27 cellular contexts compared by ENCODE assay signal in genomic region chr1:43473463-43473862, GRCh38. TPM values are rescaled to one million over a fixed set of nuclear protein-coding genes. Genes with fewer than 3 reads are reported as not detected.
DNase-seq lines count a peak whose midpoint lies in the region; ATAC-seq and FAIRE-seq lines count a peak whose summit lies in the region.
"Had no signal": no experiment of that assay in that cellular context is flagged by ENCODE, and none has a peak within 500 bp of the region (broad histone marks: within the 10 kb centered on the region; RNA-seq: fewer than 3 reads in every experiment).

No MANE protein-coding gene starts in this region.

- H3K27ac ChIP-seq in SJCRH30, result peak overlapping the region; percentile 94
- H3K27ac ChIP-seq: BLaER1, neutrophil, upper lobe of left lung had no signal

- H3K9me3 ChIP-seq in SJCRH30 (replicated peaks), result no peaks in the 10 kb centered on the region
- H3K9me3 ChIP-seq: ascending aorta, BLaER1, MG63, neutrophil, upper lobe of left lung had no signal

- FAIRE-seq in urothelium cell line (lab: Jason Lieb, UNC), result peak; percentile 37
- FAIRE-seq: A204.1, GM12892, K562 had no signal

- peak; percentile 67 for ATAC-seq in activated CD8-positive, alpha-beta memory T cell treated with anti-CD3 and anti-CD28 coated beads, Interleukin-2, amount 10 ng/mL, durations not matched to agents 7 days and 5 days
- no peak for ATAC-seq in HG02610 (IDR thresholded peaks at IDR 0.05; ENCODE audit: unreplicated experiment)
- ATAC-seq: K562, Right ventricle myocardium inferior had no signal

- peaks cover 9% of the 10 kb centered on the region for H3K4me1 Mint-ChIP-seq in activated CD8-positive, alpha-beta memory T cell treated with anti-CD3 and anti-CD28 coated beads, Interleukin-2, amount 10 ng/mL, durations not matched to agents 7 days and 5 days
- no peaks in the 10 kb centered on the region for H3K4me1 Mint-ChIP-seq in activated T-cell treated with anti-CD3 and anti-CD28 coated beads, Interleukin-2, amount 50 U/mL, for 24 hours (ENCODE audit: low read depth)

- H3K4me1 ChIP-seq in SJCRH30, result peaks cover 50% of the 10 kb centered on the region
- H3K4me1 ChIP-seq: ascending aorta, BLaER1, HAP-1 had no signal

- peak overlapping the region; percentile 4; the same call in 1 of the 2 replicates for H3K4me3 ChIP-seq in SJCRH30
- H3K4me3 ChIP-seq: ascending aorta, BLaER1, HAP-1, K562, MG63, skin epidermis, upper lobe of left lung had no signal

- H3K27me3 ChIP-seq in SJCRH30, result no peaks in the 10 kb centered on the region
- H3K27me3 ChIP-seq: ascending aorta, BLaER1, MG63, neutrophil, upper lobe of left lung had no signal

- H3K36me3 ChIP-seq in SJCRH30, result no peaks in the 10 kb centered on the region
- H3K36me3 ChIP-seq: ascending aorta, BLaER1, HAP-1, MG63, neutrophil, upper lobe of left lung had no signal

- no peak overlapping the region for H3K4me3 Mint-ChIP-seq in activated CD8-positive, alpha-beta memory T cell treated with anti-CD3 and anti-CD28 coated beads, Interleukin-2, amount 10 ng/mL, durations not matched to agents 7 days and 5 days
- H3K4me3 Mint-ChIP-seq in activated T-cell treated with anti-CD3 and anti-CD28 coated beads, Interleukin-2, amount 50 U/mL, for 24 hours, result no peak overlapping the region

- no peaks in the 10 kb centered on the region for H3K9me3 Mint-ChIP-seq in activated CD8-positive, alpha-beta memory T cell treated with anti-CD3 and anti-CD28 coated beads, Interleukin-2, amount 10 ng/mL, durations not matched to agents 7 days and 5 days (ENCODE audit: low read depth)
- no peaks in the 10 kb centered on the region for H3K9me3 Mint-ChIP-seq in activated T-cell treated with anti-CD3 and anti-CD28 coated beads, Interleukin-2, amount 50 U/mL, for 24 hours
- H3K9me3 Mint-ChIP-seq: activated naive CD4-positive, alpha-beta T cell treated with anti-CD3 and anti-CD28 coated beads, Interleukin-2, amount 50 U/mL, for 72 hours had no signal

- CTCF ChIA-PET in activated CD8-positive, alpha-beta memory T cell treated with anti-CD3 and anti-CD28 coated beads, Interleukin-2, amount 10 ng/mL, durations not matched to agents 7 days and 5 days (lab: Charles Lee), result no interaction called here

- no peaks in the 10 kb centered on the region for H3K36me3 Mint-ChIP-seq in activated CD8-positive, alpha-beta memory T cell treated with anti-CD3 and anti-CD28 coated beads, Interleukin-2, amount 10 ng/mL, durations not matched to agents 7 days and 5 days
- no peaks in the 10 kb centered on the region for H3K36me3 Mint-ChIP-seq in activated T-cell treated with anti-CD3 and anti-CD28 coated beads, Interleukin-2, amount 50 U/mL, for 24 hours (ENCODE audit: low read depth)
- H3K36me3 Mint-ChIP-seq: activated naive CD4-positive, alpha-beta T cell treated with anti-CD3 and anti-CD28 coated beads, Interleukin-2, amount 50 U/mL, for 72 hours had no signal

- no peak for DNase-seq in activated CD8-positive, alpha-beta memory T cell treated with anti-CD3 and anti-CD28 coated beads, Interleukin-2, amount 10 ng/mL, durations not matched to agents 7 days and 5 days
- DNase-seq in activated CD8-positive, alpha-beta memory T cell treated with anti-CD3 and anti-CD28 coated beads, Interleukin-2, amount 50 U/mL, for 48 hours, result no peak
- DNase-seq in SJCRH30 (no peak), kidney tubule cell (ENCODE audit: low spot score) (peak; percentile 32), urothelium cell line (ENCODE audit: low spot score) (no peak)
- no peak for DNase-seq in activated CD4-positive, alpha-beta T cell treated with anti-CD3 and anti-CD28 coated beads for 4 hours
- no peak for DNase-seq in activated T-cell treated with anti-CD3 and anti-CD28 coated beads, Interleukin-2, amount 50 U/mL, for 24 hours
- DNase-seq: central memory CD4-positive, alpha-beta T cell; COR-L47; DMS79 treated with DMSO at 0.1 percent for 48 hours; NCI-H1417; NCI-H2081 treated with DMSO at 0.1 percent for 48 hours; NCI-H82; stimulated activated CD4-positive, alpha-beta T cell treated with anti-CD3 and anti-CD28 coated beads, Interleukin-1b, Interleukin-23, amount 100 ng/mL, for 48 hours; upper lobe of left lung had no signal

- H3K27me3 Mint-ChIP-seq in activated CD8-positive, alpha-beta memory T cell treated with anti-CD3 and anti-CD28 coated beads, Interleukin-2, amount 10 ng/mL, durations not matched to agents 7 days and 5 days, result peaks cover 22% of the 10 kb centered on the region
- peaks cover 7% of the 10 kb centered on the region for H3K27me3 Mint-ChIP-seq in activated T-cell treated with anti-CD3 and anti-CD28 coated beads, Interleukin-2, amount 50 U/mL, for 24 hours

- no peak overlapping the region for H3K27ac Mint-ChIP-seq in activated CD8-positive, alpha-beta memory T cell treated with anti-CD3 and anti-CD28 coated beads, Interleukin-2, amount 10 ng/mL, durations not matched to agents 7 days and 5 days
- no peak overlapping the region for H3K27ac Mint-ChIP-seq in activated T-cell treated with anti-CD3 and anti-CD28 coated beads, Interleukin-2, amount 50 U/mL, for 24 hours
- H3K27ac Mint-ChIP-seq: activated naive CD4-positive, alpha-beta T cell treated with anti-CD3 and anti-CD28 coated beads, Interleukin-2, amount 50 U/mL, for 72 hours had no signal

RNA-seq across cellular contexts. Expression of gene HYI, which starts 19.7 kb away (rescaled TPM):
- total RNA-seq in activated CD8-positive, alpha-beta memory T cell treated with anti-CD3 and anti-CD28 coated beads, Interleukin-2, amount 10 ng/mL, durations not matched to agents 7 days and 5 days, result 1 to 10 TPM; 7.1 to 8.0 TPM
- total RNA-seq in SJCRH30 (2014; rRNA removed; shearing (Covaris generic)), result 0.23 TPM in 1 of 2 replicates, not detected in the other

RNA-seq across cellular contexts. Expression of gene PTPRF, which starts 57.2 kb away (rescaled TPM):
- total RNA-seq in activated CD8-positive, alpha-beta memory T cell treated with anti-CD3 and anti-CD28 coated beads, Interleukin-2, amount 10 ng/mL, durations not matched to agents 7 days and 5 days, result under 1 TPM; 0.23 to 0.41 TPM
- 32.6 and 34.1 TPM in 2 replicates for total RNA-seq in SJCRH30 (2014; rRNA removed; shearing (Covaris generic))

Comparison
In these comparisons a context has a peak if more than half of its experiments do, and no peak if none do; other contexts are left out.
1. RNA of gene PTPRF, which starts 57.2 kb away (total RNA-seq): 32.6 to 34.1 TPM in SJCRH30; 0.23 to 0.41 TPM in activated CD8-positive, alpha-beta memory T cell treated with anti-CD3 and anti-CD28 coated beads, Interleukin-2, amount 10 ng/mL, durations not matched to agents 7 days and 5 days; every median in the first group is over 10 times any median in the second.